In the genomic region with DNA sequence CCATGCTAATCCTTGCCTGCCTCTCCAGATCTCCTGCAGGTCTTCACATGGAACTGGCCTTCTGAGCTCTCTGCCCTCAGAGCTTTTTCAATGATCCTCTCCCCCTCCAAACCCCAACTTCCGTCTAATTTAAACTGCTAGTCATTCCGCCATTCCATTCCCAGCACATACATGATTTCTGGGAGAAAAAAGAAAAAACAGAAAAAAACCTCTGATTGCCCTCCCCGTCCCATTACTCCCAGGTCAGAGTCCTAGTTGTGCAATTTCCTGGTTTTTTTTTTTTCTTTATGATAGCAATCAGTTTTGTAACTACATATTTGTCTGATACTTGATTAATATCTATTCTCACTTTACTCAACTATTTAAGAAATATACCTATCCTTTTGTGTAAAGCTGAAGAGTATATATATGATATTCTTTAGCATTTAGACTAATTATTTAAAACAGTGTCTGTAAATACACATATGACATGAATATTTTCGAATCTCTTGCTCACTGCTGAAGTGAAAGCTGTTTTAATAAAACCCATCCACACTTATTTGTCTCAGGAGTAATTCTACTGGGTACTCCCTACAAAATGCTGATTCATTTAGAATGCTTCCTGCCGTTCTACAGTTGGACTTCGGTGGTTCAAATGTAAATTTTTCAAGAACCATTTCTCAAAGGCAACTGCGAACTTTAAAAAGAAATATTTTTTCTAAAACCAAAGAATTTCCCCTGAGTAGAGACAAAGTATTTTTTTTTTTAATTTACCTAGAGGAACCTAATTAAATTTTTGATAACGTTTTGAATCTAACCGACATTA, we compare ENCODE assay signal across 8 cellular contexts. TPM values are rescaled to one million over a fixed set of nuclear protein-coding genes. Genes with fewer than 3 reads are reported as not detected.
DNase-seq lines count a peak whose midpoint lies in the region; ATAC-seq and TF ChIP-seq lines count a peak whose summit lies in the region.

No MANE protein-coding gene starts in this region.

- peak overlapping the region; percentile 71 for H3K9ac ChIP-seq in neural progenitor cell

- no peaks in the 10 kb centered on the region for H3K9me3 ChIP-seq in neural progenitor cell (ENCODE audit: low read depth)

- H2AFZ ChIP-seq in neural progenitor cell (replicated peaks): no peak overlapping the region

- H3K4me3 ChIP-seq in neural progenitor cell: peak overlapping the region; percentile 67

- POLR2A ChIA-PET in RWPE1 (lab: Yijun Ruan, JAX; ENCODE audit: low non-redundant PET): interaction anchor here (0.6 to 0.9 kb wide), 3 partner anchors 43 to 210 kb away, joined by 4 to 5 read pairs (median 5); a partner anchor contains a TSS

- H3K4me3 Mint-ChIP-seq in activated naive CD4-positive, alpha-beta T cell treated with anti-CD3 and anti-CD28 coated beads, Interleukin-2, amount 10 ng/mL, durations not matched to agents 7 days and 5 days: peak overlapping the region; percentile 85
- peak overlapping the region; percentile 99 for H3K4me3 Mint-ChIP-seq in endothelial cell (ENCODE audit: unreplicated experiment)
- H3K4me3 Mint-ChIP-seq in neural progenitor cell: peak overlapping the region; percentile 89

- H3K4me1 Mint-ChIP-seq in activated naive CD4-positive, alpha-beta T cell treated with anti-CD3 and anti-CD28 coated beads, Interleukin-2, amount 10 ng/mL, durations not matched to agents 7 days and 5 days: peaks cover 62% of the 10 kb centered on the region
- H3K4me1 Mint-ChIP-seq in endothelial cell (ENCODE audit: unreplicated experiment): peaks cover 16% of the 10 kb centered on the region
- peaks cover 14% of the 10 kb centered on the region for H3K4me1 Mint-ChIP-seq in neural progenitor cell

- peaks cover 45% of the 10 kb centered on the region for H3K36me3 Mint-ChIP-seq in activated naive CD4-positive, alpha-beta T cell treated with anti-CD3 and anti-CD28 coated beads, Interleukin-2, amount 10 ng/mL, durations not matched to agents 7 days and 5 days
- peaks cover 19% of the 10 kb centered on the region for H3K36me3 Mint-ChIP-seq in endothelial cell (ENCODE audit: low read depth, unreplicated experiment)
- H3K36me3 Mint-ChIP-seq in neural progenitor cell: peaks cover 32% of the 10 kb centered on the region

- H3K36me3 ChIP-seq in neural progenitor cell: peaks cover 10% of the 10 kb centered on the region

- peaks cover 4% of the 10 kb centered on the region for H3K27me3 Mint-ChIP-seq in activated naive CD4-positive, alpha-beta T cell treated with anti-CD3 and anti-CD28 coated beads, Interleukin-2, amount 10 ng/mL, durations not matched to agents 7 days and 5 days
- peaks cover 4% of the 10 kb centered on the region for H3K27me3 Mint-ChIP-seq in endothelial cell (ENCODE audit: unreplicated experiment)
- peaks cover 4% of the 10 kb centered on the region for H3K27me3 Mint-ChIP-seq in neural progenitor cell (ENCODE audit: insufficient read depth, low read depth)

- H3K27ac ChIP-seq in RWPE1 (no peak overlapping the region), neural progenitor cell (peak overlapping the region; percentile 77)

- CTCF ChIA-PET in activated naive CD4-positive, alpha-beta T cell treated with anti-CD3 and anti-CD28 coated beads, Interleukin-2, amount 10 ng/mL, durations not matched to agents 7 days and 5 days (lab: Charles Lee): interaction anchor here (1.0 to 1.7 kb wide), 5 partner anchors 89 to 232 kb away, joined by 3 to 9 read pairs (median 3); a partner anchor contains a TSS
- CTCF ChIA-PET in RWPE1 (lab: Yijun Ruan, JAX): interaction anchor here (0.6 to 0.7 kb wide), 3 partner anchors 11 to 516 kb away, joined by 3 read pairs; no protein-coding TSS in a partner anchor

- H3K27me3 ChIP-seq in neural progenitor cell: no peaks in the 10 kb centered on the region

- no peak for ATAC-seq in HG03442 (IDR thresholded peaks at IDR 0.05; ENCODE audit: unreplicated experiment)

- no peaks in the 10 kb centered on the region for H4K20me1 ChIP-seq in neural progenitor cell (ENCODE audit: low read depth)

- peak overlapping the region; percentile 95 for H3K27ac Mint-ChIP-seq in activated naive CD4-positive, alpha-beta T cell treated with anti-CD3 and anti-CD28 coated beads, Interleukin-2, amount 10 ng/mL, durations not matched to agents 7 days and 5 days
- H3K27ac Mint-ChIP-seq in endothelial cell (ENCODE audit: unreplicated experiment) (peak overlapping the region; percentile 98), neural progenitor cell (no peak overlapping the region)

- H3F3A ChIP-seq in neural progenitor cell (ENCODE audit: low read depth): peaks cover 19% of the 10 kb centered on the region

- peaks cover 53% of the 10 kb centered on the region for H3K79me2 ChIP-seq in neural progenitor cell (ENCODE audit: low read depth)

- no peak for DNase-seq in activated naive CD4-positive, alpha-beta T cell treated with anti-CD3 and anti-CD28 coated beads, Interleukin-2, amount 10 ng/mL, durations not matched to agents 7 days and 5 days
- no peak for DNase-seq in activated naive CD4-positive, alpha-beta T cell treated with anti-CD3 and anti-CD28 coated beads, Interleukin-2, amount 50 U/mL, for 16 hours
- DNase-seq in RWPE1 (ENCODE audit: low spot score): peak; percentile 36
- DNase-seq in endothelial cell (ENCODE audit: low spot score): no peak
- DNase-seq in neural progenitor cell (ENCODE audit: low spot score): peak; percentile 6
- DNase-seq in middle frontal gyrus (ENCODE audit: extremely low spot score, low spot score): no peak
- no peak for DNase-seq in amniotic stem cell (lab: John Stamatoyannopoulos, UW)

- peak overlapping the region; percentile 92 for H3K4me2 ChIP-seq in neural progenitor cell

- peaks cover 14% of the 10 kb centered on the region for H3K4me1 ChIP-seq in neural progenitor cell

- H3K9me3 Mint-ChIP-seq in activated naive CD4-positive, alpha-beta T cell treated with anti-CD3 and anti-CD28 coated beads, Interleukin-2, amount 10 ng/mL, durations not matched to agents 7 days and 5 days: no peaks in the 10 kb centered on the region
- no peaks in the 10 kb centered on the region for H3K9me3 Mint-ChIP-seq in endothelial cell (ENCODE audit: unreplicated experiment)
- no peaks in the 10 kb centered on the region for H3K9me3 Mint-ChIP-seq in neural progenitor cell

- TF ChIP-seq CTCF in RWPE1 (conservative IDR thresholded peaks at IDR 0.05; ENCODE audit: low read depth) (no peak), endothelial cell (IDR thresholded peaks at IDR 0.05; ENCODE audit: unreplicated experiment) (no peak), neural progenitor cell (IDR thresholded peaks at IDR 0.05) (no peak)

RNA-seq across cellular contexts. Expression of a gene that starts 1.5 kb away (rescaled TPM):
- 216 TPM for total RNA-seq in endothelial cell (ENCODE audit: unreplicated experiment)
- total RNA-seq in neural progenitor cell (ENCODE audit: low replicate concordance): 209 and 300 TPM in 2 replicates

RNA-seq across cellular contexts. Expression of a gene that starts 7.2 kb away (rescaled TPM):
- total RNA-seq in endothelial cell (ENCODE audit: unreplicated experiment) (6.3 TPM), neural progenitor cell (ENCODE audit: low replicate concordance) (8.1 and 19.2 TPM in 2 replicates)

Comparison
In these comparisons a context has a peak if more than half of its experiments do, and no peak if none do; other contexts are left out.
1. DNase-seq: peak in RWPE1 (single experiment) and neural progenitor cell (single experiment); none in activated naive CD4-positive, alpha-beta T cell treated with anti-CD3 and anti-CD28 coated beads, Interleukin-2, amount 10 ng/mL, durations not matched to agents 7 days and 5 days (single experiment), activated naive CD4-positive, alpha-beta T cell treated with anti-CD3 and anti-CD28 coated beads, Interleukin-2, amount 50 U/mL, for 16 hours (single experiment), endothelial cell (single experiment), middle frontal gyrus (single experiment) and amniotic stem cell (single experiment).
2. Peak in every context shown above with its lines, with median percentiles within 50 percentile points of each other: H3K4me3 Mint-ChIP-seq.